Comparison of ENCODE assay signal across 8 cellular contexts in genomic region chr12:48795550-48796455, GRCh38. TPM values are rescaled to one million over a fixed set of nuclear protein-coding genes. Genes with fewer than 3 reads are reported as not detected.
DNase-seq lines count a peak whose midpoint lies in the region; ATAC-seq, FAIRE-seq and TF ChIP-seq lines count a peak whose summit lies in the region.

No MANE protein-coding gene starts in this region.

- H3K4me1 Mint-ChIP-seq in immature natural killer cell: no peaks in the 10 kb centered on the region

- no peak overlapping the region for H3K27ac Mint-ChIP-seq in immature natural killer cell

- no peak overlapping the region for H3K4me3 ChIP-seq in bronchial epithelial cell (ENCODE audit: low read depth, low read length)

- no peak overlapping the region for H3K4me3 Mint-ChIP-seq in immature natural killer cell

- no peaks in the 10 kb centered on the region for H3K36me3 Mint-ChIP-seq in immature natural killer cell

- H3K27me3 Mint-ChIP-seq in immature natural killer cell (ENCODE audit: low read depth in 3 of 3): peaks cover 2 to 4% (median 3%) of the 10 kb centered on the region in 3 donors

- TF ChIP-seq CTCF in bronchial epithelial cell (IDR thresholded peaks at IDR 0.05; ENCODE audit: insufficient read depth, low read length, severe bottlenecking): peak; percentile 88

- DNase-seq in AML-193 (lab: John Stamatoyannopoulos, UW) (peak; percentile 28 to 50), NCI-H2029 (lab: John Stamatoyannopoulos, UW) (peak; percentile 38), UCSD-AML1 (lab: John Stamatoyannopoulos, UW; ENCODE audit: unreplicated experiment) (peak; percentile 66), bronchial epithelial cell (ENCODE audit: low read depth) (peak; percentile 72), immature natural killer cell (peak; percentile 56 to 61 (median 57))
- DNase-seq in stimulated activated CD4-positive, alpha-beta T cell treated with anti-CD3 and anti-CD28 coated beads, Interleukin-12 subunit alpha, Interleukin-12 subunit beta, amount 100 ng/mL, for 4 hours: peak; percentile 50

- H3K9me3 Mint-ChIP-seq in immature natural killer cell: no peaks in the 10 kb centered on the region

- FAIRE-seq in bronchial epithelial cell (lab: Jason Lieb, UNC): peak; percentile 81

- ATAC-seq in GM19463 (IDR thresholded peaks at IDR 0.05; ENCODE audit: unreplicated experiment): peak; percentile 45
- no peak for ATAC-seq in HG03139 (IDR thresholded peaks at IDR 0.05; ENCODE audit: unreplicated experiment)

- H3K27me3 ChIP-seq in bronchial epithelial cell (ENCODE audit: control insufficient read depth, insufficient read depth, low read length): peaks cover 3% of the 10 kb centered on the region

- no peaks in the 10 kb centered on the region for H3K36me3 ChIP-seq in bronchial epithelial cell (ENCODE audit: control insufficient read depth, insufficient read depth, low read length)

RNA-seq across cellular contexts. Expression of gene ADCY6, which starts 6.9 kb away (rescaled TPM):
- 13.4 and 32.6 TPM in 2 replicates for total RNA-seq in bronchial epithelial cell
- not detected for polyA plus RNA-seq in immature natural killer cell

RNA-seq across cellular contexts. Expression of gene CACNB3, which starts 22.5 kb away (rescaled TPM):
- 7.4 and 8.6 TPM in 2 replicates for total RNA-seq in bronchial epithelial cell
- polyA plus RNA-seq in immature natural killer cell: 1 to 10 TPM in 2 of 3 donors, under 1 TPM in 1; 0.66 to 2.1 (median 1.4) TPM

RNA-seq across cellular contexts. Expression of gene DDX23, which starts 56.2 kb away (rescaled TPM):
- 68.7 and 81.2 TPM in 2 replicates for total RNA-seq in bronchial epithelial cell
- 10 to 100 TPM; 27.7 to 76.6 (median 37.7) TPM for polyA plus RNA-seq in immature natural killer cell
